ENCODE assay signal across 1 cellular context in the genomic region with DNA sequence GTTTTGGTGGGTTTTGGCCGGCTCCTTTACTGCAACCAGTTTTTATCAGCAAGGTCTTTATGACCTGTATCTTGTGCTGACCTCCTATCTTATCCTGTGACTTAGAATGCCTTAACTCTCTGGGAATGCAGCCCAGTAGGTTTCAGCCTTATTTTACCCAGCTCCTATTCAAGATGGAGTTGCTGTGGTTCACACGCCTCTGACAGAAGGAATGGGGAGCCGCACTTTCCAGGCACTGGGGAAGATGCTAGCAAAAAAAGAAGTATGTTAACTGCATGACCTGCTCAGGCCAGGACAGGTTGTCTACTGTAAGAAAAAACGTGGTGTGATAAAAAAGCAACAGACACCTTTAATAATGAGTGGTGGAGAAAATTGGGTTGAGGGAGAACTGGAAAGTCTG.
A peak's percentile ranks its signal among the peaks of the same experiment; 100 is the strongest.
TF ChIP-seq lines count a peak whose summit lies in the region.
"Not testable (repeated sequence)": the region's sequence is repeated elsewhere in the genome, so short reads cannot be mapped to it uniquely, and the experiment has no call there.

No MANE protein-coding gene starts in this region.

TF ChIP-seq in K562, 482 proteins besides CTCF, POLR2A, EP300 and RAD21 (continued from another document):
- TF ChIP-seq, protein P1, sequence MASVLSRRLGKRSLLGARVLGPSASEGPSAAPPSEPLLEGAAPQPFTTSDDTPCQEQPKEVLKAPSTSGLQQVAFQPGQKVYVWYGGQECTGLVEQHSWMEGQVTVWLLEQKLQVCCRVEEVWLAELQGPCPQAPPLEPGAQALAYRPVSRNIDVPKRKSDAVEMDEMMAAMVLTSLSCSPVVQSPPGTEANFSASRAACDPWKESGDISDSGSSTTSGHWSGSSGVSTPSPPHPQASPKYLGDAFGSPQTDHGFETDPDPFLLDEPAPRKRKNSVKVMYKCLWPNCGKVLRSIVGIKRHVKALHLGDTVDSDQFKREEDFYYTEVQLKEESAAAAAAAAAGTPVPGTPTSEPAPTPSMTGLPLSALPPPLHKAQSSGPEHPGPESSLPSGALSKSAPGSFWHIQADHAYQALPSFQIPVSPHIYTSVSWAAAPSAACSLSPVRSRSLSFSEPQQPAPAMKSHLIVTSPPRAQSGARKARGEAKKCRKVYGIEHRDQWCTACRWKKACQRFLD (CRISPR knock-in tag; IDR thresholded peaks at IDR 0.05), result peak; percentile 84
- TF ChIP-seq NR4A1 (CRISPR knock-in tag; IDR thresholded peaks at IDR 0.05), result not testable (repeated sequence)
- TF ChIP-seq NR4A1 (tag; IDR thresholded peaks at IDR 0.05), result peak; percentile 95
- TF ChIP-seq ZNF134 (CRISPR knock-in tag; conservative IDR thresholded peaks at IDR 0.05), result 0 out of 2 replicates have a peak, but pooled peaks have one; percentile 36
- peak; percentile 70 for TF ChIP-seq HINFP (tag; conservative IDR thresholded peaks at IDR 0.05; ENCODE audit: low read depth)
TF ChIP-seq in K562: peak in this region for 74; not testable (repeated sequence) for 408.
